ENCODE assay signal across 20 cellular contexts in the genomic region with DNA sequence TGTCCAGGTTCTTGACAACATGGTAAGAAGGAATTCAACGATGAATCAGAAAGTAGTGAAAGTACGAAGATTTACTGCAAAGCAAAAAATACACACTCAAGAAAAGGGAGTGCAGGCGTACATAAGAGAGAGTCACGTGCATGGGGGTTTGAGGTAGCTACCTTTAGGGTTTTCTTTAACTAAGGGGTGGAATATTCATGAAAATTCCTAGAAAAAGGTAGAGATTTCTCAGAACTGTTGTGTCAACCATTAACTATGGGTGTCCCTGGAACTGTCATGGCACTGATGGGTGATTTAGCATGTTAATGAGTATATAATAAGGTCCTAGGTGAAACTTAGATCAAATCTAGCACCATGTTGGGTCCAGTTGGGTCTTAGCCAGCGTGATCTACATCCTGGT. TPM values are rescaled to one million over a fixed set of nuclear protein-coding genes. Genes with fewer than 3 reads are reported as not detected.
DNase-seq lines count a peak whose midpoint lies in the region; ATAC-seq and TF ChIP-seq lines count a peak whose summit lies in the region.
"Had no signal": no experiment of that assay in that cellular context is flagged by ENCODE, and none has a peak within 500 bp of the region (broad histone marks: within the 10 kb centered on the region; RNA-seq: fewer than 3 reads in every experiment).

No MANE protein-coding gene starts in this region.

- H3K27ac Mint-ChIP-seq in Calu3 (ENCODE audit: unreplicated experiment) (peak overlapping the region; percentile 34), neural progenitor cell (no peak overlapping the region), nephron progenitor cell (no peak overlapping the region)
- H3K27ac Mint-ChIP-seq: CD4-positive, CD25-positive, alpha-beta regulatory T cell had no signal

- peak overlapping the region; percentile 79; the same call in 1 of the 2 replicates for H3K4me2 ChIP-seq in PC-9
- no peak overlapping the region for H3K4me2 ChIP-seq in mesendoderm (ENCODE audit: low read length)
- H3K4me2 ChIP-seq in neural progenitor cell, result no peak overlapping the region
- H3K4me2 ChIP-seq: BLaER1 had no signal

- no peak overlapping the region for H2AFZ ChIP-seq in PC-9
- no peak overlapping the region for H2AFZ ChIP-seq in neural progenitor cell (replicated peaks)

- H3F3A ChIP-seq in PC-9 (ENCODE audit: insufficient read depth, low read depth) (peaks cover 35% of the 10 kb centered on the region), neural progenitor cell (ENCODE audit: low read depth) (no peaks in the 10 kb centered on the region)

- H4K5ac ChIP-seq in mesendoderm (ENCODE audit: low read length), result no peak overlapping the region

- no CpG with 5 or more reads among the region's 5 CpGs for WGBS in mesendoderm (ENCODE audit: extremely low coverage, insufficient coverage, low lambda C conversion rate)
- 75 to 82% methylated on average over 5 of the region's 5 CpGs for WGBS in sigmoid colon, 2 donors

- no peak overlapping the region for H2AK5ac ChIP-seq in mesendoderm (ENCODE audit: low read length)

- DNase-seq in Calu3 (no peak), PC-9 (no peak), mesendoderm (no peak), sigmoid colon (no peak), neural progenitor cell (ENCODE audit: low spot score) (no peak), nephron progenitor cell (no peak)
- DNase-seq: CD4-positive, CD25-positive, alpha-beta regulatory T cell; DMS53; H7; KG1; MG63; NCI-H1105 treated with DMSO at 0.1 percent for 48 hours; NCI-H146; NCI-H1930; NCI-H526 treated with DMSO at 0.1 percent for 48 hours; SHP77 had no signal

- H3K27ac ChIP-seq in PC-9, result peak overlapping the region; percentile 92; the same call in 1 of the 2 replicates
- H3K27ac ChIP-seq in mesendoderm (ENCODE audit: low read depth, low read length), result no peak overlapping the region
- peak overlapping the region; percentile 73 to 85 (median 80) for H3K27ac ChIP-seq in sigmoid colon
- H3K27ac ChIP-seq in neural progenitor cell, result no peak overlapping the region
- H3K27ac ChIP-seq: BLaER1, RWPE1 had no signal

- H3K4me3 ChIP-seq in PC-9 (no peak overlapping the region), mesendoderm (ENCODE audit: low read length) (no peak overlapping the region), sigmoid colon (no peak overlapping the region), neural progenitor cell (no peak overlapping the region)
- H3K4me3 ChIP-seq: BLaER1, MG63 had no signal

- H3K9me3 Mint-ChIP-seq in Calu3 (ENCODE audit: low read depth, unreplicated experiment) (no peaks in the 10 kb centered on the region), neural progenitor cell (no peaks in the 10 kb centered on the region), nephron progenitor cell (no peaks in the 10 kb centered on the region)
- H3K9me3 Mint-ChIP-seq: CD4-positive, CD25-positive, alpha-beta regulatory T cell had no signal

- no peak for TF ChIP-seq EP300 in sigmoid colon (IDR thresholded peaks at IDR 0.05)

- H3K23ac ChIP-seq in mesendoderm (ENCODE audit: low read length), result no peak overlapping the region

- H3K4me3 Mint-ChIP-seq in Calu3 (ENCODE audit: low read depth, unreplicated experiment) (no peak overlapping the region), neural progenitor cell (no peak overlapping the region), nephron progenitor cell (no peak overlapping the region)
- H3K4me3 Mint-ChIP-seq: CD4-positive, CD25-positive, alpha-beta regulatory T cell had no signal

- BruUV-seq in Calu3 (replicated peaks; lab: Mats Ljungman, UMichigan), result no TSS peak
- no TSS peak for BruUV-seq in PC-9 (replicated peaks; lab: Mats Ljungman, UMichigan)

- POLR2A ChIA-PET in PC-9 (lab: Charles Lee; ENCODE audit: unreplicated experiment), result no interaction called here

- intact Hi-C loops in Calu3 (cut with micrococcal nuclease; ENCODE audit: unreplicated experiment), result no loop called here
- intact Hi-C loops in PC-9 (cut with micrococcal nuclease; ENCODE audit: unreplicated experiment), result no loop called here
- intact Hi-C loops in sigmoid colon (cut with DNase I), result no loop called here

- H3K36me3 ChIP-seq in PC-9 (ENCODE audit: low read depth) (no peaks in the 10 kb centered on the region), mesendoderm (ENCODE audit: control insufficient read depth, insufficient read depth, low read length) (no peaks in the 10 kb centered on the region), sigmoid colon (no peaks in the 10 kb centered on the region), neural progenitor cell (no peaks in the 10 kb centered on the region)
- H3K36me3 ChIP-seq: BLaER1, MG63 had no signal

- H3K36me3 Mint-ChIP-seq in Calu3 (ENCODE audit: insufficient read depth, unreplicated experiment) (peaks cover 6% of the 10 kb centered on the region), neural progenitor cell (no peaks in the 10 kb centered on the region), nephron progenitor cell (ENCODE audit: low read depth) (no peaks in the 10 kb centered on the region)
- H3K36me3 Mint-ChIP-seq: CD4-positive, CD25-positive, alpha-beta regulatory T cell had no signal

- H3K4me1 Mint-ChIP-seq in Calu3 (ENCODE audit: low read depth, unreplicated experiment), result peaks cover 45% of the 10 kb centered on the region
- H3K4me1 Mint-ChIP-seq in neural progenitor cell, result peaks cover 13% of the 10 kb centered on the region
- peaks cover 37% of the 10 kb centered on the region for H3K4me1 Mint-ChIP-seq in nephron progenitor cell
- H3K4me1 Mint-ChIP-seq: CD4-positive, CD25-positive, alpha-beta regulatory T cell had no signal

- H3K9ac ChIP-seq in mesendoderm (ENCODE audit: low read length) (no peak overlapping the region), neural progenitor cell (no peak overlapping the region)
- H3K9ac ChIP-seq: BLaER1 had no signal

- no peak overlapping the region for H3K56ac ChIP-seq in mesendoderm (ENCODE audit: low read length)

- H4K8ac ChIP-seq in mesendoderm (ENCODE audit: low read depth, low read length), result no peak overlapping the region

- TF ChIP-seq CTCF in Calu3 (IDR thresholded peaks at IDR 0.05; ENCODE audit: unreplicated experiment) (no peak), PC-9 (conservative IDR thresholded peaks at IDR 0.05) (no peak), sigmoid colon (IDR thresholded peaks at IDR 0.05) (no peak), neural progenitor cell (IDR thresholded peaks at IDR 0.05) (no peak), nephron progenitor cell (IDR thresholded peaks at IDR 0.05) (no peak)

- no peak for TF ChIP-seq POLR2A in sigmoid colon (IDR thresholded peaks at IDR 0.05)

- no peak overlapping the region for H2BK15ac ChIP-seq in mesendoderm (replicated peaks; ENCODE audit: low read depth)

- no peak overlapping the region for H3K18ac ChIP-seq in mesendoderm (ENCODE audit: low read length)

- H3K27me3 ChIP-seq in PC-9 (ENCODE audit: insufficient read depth, low read depth), result no peaks in the 10 kb centered on the region
- H3K27me3 ChIP-seq in mesendoderm (ENCODE audit: insufficient read depth, low read length, poor library complexity), result no peaks in the 10 kb centered on the region
- H3K27me3 ChIP-seq in sigmoid colon, result no peaks in the 10 kb centered on the region
- H3K27me3 ChIP-seq in neural progenitor cell, result no peaks in the 10 kb centered on the region
- H3K27me3 ChIP-seq: BLaER1, MG63 had no signal

- H3K9me2 ChIP-seq in PC-9 (ENCODE audit: insufficient read depth), result no peaks in the 10 kb centered on the region

- H3K79me1 ChIP-seq in mesendoderm (ENCODE audit: low read length), result no peaks in the 10 kb centered on the region

- H3K9me3 ChIP-seq in PC-9 (ENCODE audit: insufficient read depth, low read depth), result no peaks in the 10 kb centered on the region
- no peaks in the 10 kb centered on the region for H3K9me3 ChIP-seq in sigmoid colon
- H3K9me3 ChIP-seq in neural progenitor cell (ENCODE audit: low read depth), result no peaks in the 10 kb centered on the region
- H3K9me3 ChIP-seq: BLaER1, MG63 had no signal

- H3K27me3 Mint-ChIP-seq in Calu3 (ENCODE audit: unreplicated experiment), result no peaks in the 10 kb centered on the region
- H3K27me3 Mint-ChIP-seq in neural progenitor cell (ENCODE audit: insufficient read depth, low read depth), result peaks cover 4% of the 10 kb centered on the region
- peaks cover 4% of the 10 kb centered on the region for H3K27me3 Mint-ChIP-seq in nephron progenitor cell (ENCODE audit: low read depth, poor library complexity)

- no peak overlapping the region for H2BK5ac ChIP-seq in mesendoderm (ENCODE audit: low read length)

- no peak for ATAC-seq in HG03108 (IDR thresholded peaks at IDR 0.05; ENCODE audit: unreplicated experiment)
- ATAC-seq: Panc1 had no signal

- H3K79me2 ChIP-seq in PC-9 (ENCODE audit: low read depth), result no peaks in the 10 kb centered on the region
- H3K79me2 ChIP-seq in mesendoderm (ENCODE audit: control insufficient read depth, insufficient read depth, low read length), result no peaks in the 10 kb centered on the region
- H3K79me2 ChIP-seq in neural progenitor cell (ENCODE audit: low read depth), result no peaks in the 10 kb centered on the region

- peak overlapping the region; percentile 88 for H2BK120ac ChIP-seq in mesendoderm (ENCODE audit: low read depth, low read length)

- H4K20me1 ChIP-seq in PC-9 (ENCODE audit: insufficient read depth) (no peaks in the 10 kb centered on the region), neural progenitor cell (ENCODE audit: low read depth) (no peaks in the 10 kb centered on the region)
- H4K20me1 ChIP-seq: BLaER1 had no signal

- CTCF ChIA-PET in Calu3 (lab: Charles Lee) (no interaction called here), PC-9 (lab: Charles Lee) (no interaction called here)

- H3K4me1 ChIP-seq in PC-9 (replicated peaks; ENCODE audit: insufficient read depth), result peaks cover 48% of the 10 kb centered on the region
- peaks cover 6% of the 10 kb centered on the region for H3K4me1 ChIP-seq in mesendoderm (ENCODE audit: control insufficient read depth, low read depth, low read length)
- H3K4me1 ChIP-seq in sigmoid colon, result peaks cover 3 to 82% (median 68%) of the 10 kb centered on the region in 4 donors
- peaks cover 15% of the 10 kb centered on the region for H3K4me1 ChIP-seq in neural progenitor cell
- H3K4me1 ChIP-seq: BLaER1 had no signal

- H3K4ac ChIP-seq in mesendoderm (ENCODE audit: low read depth, low read length), result no peak overlapping the region

RNA-seq across cellular contexts. Expression of a gene that starts 22.5 kb away (rescaled TPM):
- 8.3 and 10.4 TPM in 2 replicates for total RNA-seq in Calu3 (2022)
- total RNA-seq in PC-9 (2021), result 8.9 and 10.3 TPM in 2 replicates
- 6.1 TPM for polyA plus RNA-seq in mesendoderm (2013, experiment 1 of 2)
- 6.5 TPM for polyA plus RNA-seq in mesendoderm (2013, experiment 2 of 2)
- 10 to 100 TPM; 39.3 to 87.3 (median 54.6) TPM for total RNA-seq in sigmoid colon
- polyA plus RNA-seq in sigmoid colon, result 1 to 10 TPM in 2 of 3 donors, under 1 TPM in 1; 0.46 to 2.4 (median 1.2) TPM
- 10.9 and 12.0 TPM in 2 replicates for total RNA-seq in neural progenitor cell (ENCODE audit: low replicate concordance)

RNA-seq across cellular contexts. Expression of a gene that starts 36.1 kb away (rescaled TPM):
- 29.7 TPM in 2 replicates for total RNA-seq in Calu3 (2022)
- 20.7 and 23.3 TPM in 2 replicates for total RNA-seq in PC-9 (2021)
- 41.1 TPM for polyA plus RNA-seq in mesendoderm (2013, experiment 1 of 2)
- polyA plus RNA-seq in mesendoderm (2013, experiment 2 of 2), result 40.5 TPM
- total RNA-seq in sigmoid colon, result 10 to 100 TPM in 3 of 4 donors, 1 to 10 TPM in 1; 8.9 to 31.1 (median 19.4) TPM
- polyA plus RNA-seq in sigmoid colon, result 10 to 100 TPM; 13.2 to 24.0 (median 13.4) TPM
- 33.2 and 55.8 TPM in 2 replicates for total RNA-seq in neural progenitor cell (ENCODE audit: low replicate concordance)

RNA-seq across cellular contexts. Expression of a gene that starts 53.1 kb away (rescaled TPM):
- total RNA-seq in Calu3 (2022) (57.7 and 59.1 TPM in 2 replicates), PC-9 (2021) (30.4 and 32.0 TPM in 2 replicates), sigmoid colon (10 to 100 TPM in 2 of 4 donors, 1 to 10 TPM in 2; 6.7 to 14.2 (median 9.7) TPM), neural progenitor cell (ENCODE audit: low replicate concordance) (17.4 and 28.2 TPM in 2 replicates)
- polyA plus RNA-seq in mesendoderm (2013, experiment 1 of 2), result 11.1 TPM
- 12.0 TPM for polyA plus RNA-seq in mesendoderm (2013, experiment 2 of 2)
- polyA plus RNA-seq in sigmoid colon, result 10 to 100 TPM; 33.6 to 49.7 (median 40.8) TPM

Comparison
In these comparisons a context has a peak if more than half of its experiments do, and no peak if none do; other contexts are left out.
1. H3K27ac ChIP-seq: peak in PC-9 (single experiment) and sigmoid colon (4 of 4); none in mesendoderm (single experiment) and neural progenitor cell (single experiment).